Comparison of ENCODE assay signal across 21 cellular contexts in the genomic region with DNA sequence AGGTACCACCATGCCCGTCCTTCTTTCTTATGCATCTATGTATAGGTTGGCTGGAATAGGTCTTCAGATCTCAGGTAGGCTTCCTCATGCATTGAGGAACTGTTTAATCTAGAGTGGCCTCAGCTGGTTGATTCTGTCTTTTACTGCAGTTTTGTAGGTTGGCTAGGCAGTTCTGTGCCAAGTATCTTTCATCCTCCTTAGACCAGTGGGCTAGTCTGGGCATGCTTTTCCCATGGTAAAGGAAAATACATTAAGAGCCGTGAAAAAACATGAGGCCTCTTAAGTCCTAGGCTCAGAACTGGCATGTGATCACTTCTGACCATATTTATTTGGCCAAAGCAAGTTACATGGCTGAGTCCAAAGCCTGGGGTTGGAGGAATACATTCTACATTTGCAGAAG.
"Had no signal": no experiment of that assay in that cellular context is flagged by ENCODE, and none has a peak within 500 bp of the region (broad histone marks: within the 10 kb centered on the region; RNA-seq: fewer than 3 reads in every experiment).

No MANE protein-coding gene starts in this region.

- H3K36me3 ChIP-seq: cardiac muscle cell, SJSA1 had no signal

- DNase-seq: activated CD4-positive, alpha-beta T cell treated with anti-CD3 and anti-CD28 coated beads for 4 hours; activated CD8-positive, alpha-beta memory T cell treated with anti-CD3 and anti-CD28 coated beads, Interleukin-2, amount 50 U/mL, for 48 hours; activated CD8-positive, alpha-beta T cell treated with anti-CD3 and anti-CD28 coated beads, Interleukin-2, amount 10 ng/mL, durations not matched to agents 7 days and 5 days; activated T-cell treated with anti-CD3 and anti-CD28 coated beads, Interleukin-2, amount 50 U/mL, for 1 hour; aorta; KG1; NCI-H1092; NCI-H1436; NCI-H1694 treated with DMSO at 0.1 percent for 48 hours; NCI-H2081 treated with DMSO at 0.1 percent for 48 hours; NCI-H2171 treated with DMSO at 0.1 percent for 48 hours; NCI-H345; NCI-H510A; NCI-H526 treated with DMSO at 0.1 percent for 48 hours; NCI-H82; Right ventricle myocardium superior had no signal

- H3K9me3 ChIP-seq: SJSA1 had no signal

- H3K9me3 Mint-ChIP-seq: T-helper 1 cell treated with Interleukin-12 subunit alpha and Interleukin-12 subunit beta and Interleukin-4 antibody, amounts not matched to agents 30 μg/mL and 1 μg/mL, for 36 hours had no signal

- H3K4me1 Mint-ChIP-seq: activated naive CD4-positive, alpha-beta T cell treated with anti-CD3 and anti-CD28 coated beads, Interleukin-2, amount 50 U/mL, for 24 hours had no signal

- H3K4me3 Mint-ChIP-seq: activated CD8-positive, alpha-beta T cell treated with anti-CD3 and anti-CD28 coated beads, Interleukin-2, amount 10 ng/mL, durations not matched to agents 7 days and 5 days; activated naive CD4-positive, alpha-beta T cell treated with anti-CD3 and anti-CD28 coated beads, Interleukin-2, amount 50 U/mL, for 24 hours; T-helper 1 cell treated with Interleukin-12 subunit alpha and Interleukin-12 subunit beta and Interleukin-4 antibody, amounts not matched to agents 30 μg/mL and 1 μg/mL, for 36 hours had no signal

- H3K4me3 ChIP-seq: cardiac muscle cell, SJSA1 had no signal

- H3K36me3 Mint-ChIP-seq: activated naive CD4-positive, alpha-beta T cell treated with anti-CD3 and anti-CD28 coated beads, Interleukin-2, amount 50 U/mL, for 24 hours had no signal

- H3K27ac Mint-ChIP-seq: activated CD8-positive, alpha-beta T cell treated with anti-CD3 and anti-CD28 coated beads, Interleukin-2, amount 10 ng/mL, durations not matched to agents 7 days and 5 days; activated naive CD4-positive, alpha-beta T cell treated with anti-CD3 and anti-CD28 coated beads, Interleukin-2, amount 50 U/mL, for 24 hours; T-helper 1 cell treated with Interleukin-12 subunit alpha and Interleukin-12 subunit beta and Interleukin-4 antibody, amounts not matched to agents 30 μg/mL and 1 μg/mL, for 36 hours had no signal

- H3K27ac ChIP-seq: cardiac muscle cell, SJSA1 had no signal

- H3K27me3 ChIP-seq: cardiac muscle cell, SJSA1 had no signal

- ATAC-seq: activated CD4-positive, CD25-positive, alpha-beta regulatory T cell treated with anti-CD3 and anti-CD28 coated beads, Interleukin-2, amount 50 U/mL, for 24 hours; activated CD8-positive, alpha-beta T cell treated with anti-CD3 and anti-CD28 coated beads, Interleukin-2, amount 10 ng/mL, durations not matched to agents 7 days and 5 days had no signal

- H3K4me1 ChIP-seq: SJSA1 had no signal
